Comparison of ENCODE assay signal across 8 cellular contexts in genomic region chr2:75882530-75882929, GRCh38.
"Had no signal": no experiment of that assay in that cellular context is flagged by ENCODE, and none has a peak within 500 bp of the region (broad histone marks: within the 10 kb centered on the region; RNA-seq: fewer than 3 reads in every experiment).

No MANE protein-coding gene starts in this region.

- FAIRE-seq: G401.6, GM12878, GM12891, GM12892, GM18507, GM19239 had no signal

- ATAC-seq: GM12878 had no signal

- DNase-seq: GDM1, GF-D8 had no signal

- H3K4me3 ChIP-seq: GM12878 had no signal
